Comparison of ENCODE assay signal across 1 cellular context in genomic region chr22:20750461-20751184, GRCh38.
A peak's percentile ranks its signal among the peaks of the same experiment; 100 is the strongest.
TF ChIP-seq lines count a peak whose summit lies in the region.

No MANE protein-coding gene starts in this region.

TF ChIP-seq in K562, 482 proteins besides CTCF, POLR2A, EP300 and RAD21 (continued from another document and continues in another):
- TF ChIP-seq CREB3L1 (IDR thresholded peaks at IDR 0.05; ENCODE audit: borderline replicate concordance, low read depth): no peak
- TF ChIP-seq LCOR (CRISPR knock-in tag; IDR thresholded peaks at IDR 0.05): no peak
- no peak for TF ChIP-seq NFRKB (IDR thresholded peaks at IDR 0.05; ENCODE audit: low read depth)
- no peak for TF ChIP-seq NBN (IDR thresholded peaks at IDR 0.05; ENCODE audit: low read depth)
- TF ChIP-seq NR4A1 (CRISPR knock-in tag; IDR thresholded peaks at IDR 0.05): peak; percentile 57; the same call in 1 of the 2 replicates
- TF ChIP-seq NR4A1 (tag; IDR thresholded peaks at IDR 0.05): no peak
- peak; percentile 94 for TF ChIP-seq ZNF609 (CRISPR knock-in tag; IDR thresholded peaks at IDR 0.05; ENCODE audit: borderline replicate concordance)
- no peak for TF ChIP-seq DIDO1 (tag; IDR thresholded peaks at IDR 0.05; ENCODE audit: low read depth)
- no peak for TF ChIP-seq RBM22 (IDR thresholded peaks at IDR 0.05; ENCODE audit: low read depth, low read length, poor library complexity, severe bottlenecking)
- no peak for TF ChIP-seq SP1 (CRISPR knock-in tag; IDR thresholded peaks at IDR 0.05)
- no peak for TF ChIP-seq NCOA4 (IDR thresholded peaks at IDR 0.05; ENCODE audit: partially characterized antibody)
- no peak for TF ChIP-seq CXXC5 (CRISPR knock-in tag; IDR thresholded peaks at IDR 0.05)
- no peak for TF ChIP-seq CBX3 (IDR thresholded peaks at IDR 0.05; ENCODE audit: borderline replicate concordance in 1 of 2, low read length in 2 of 2)
- TF ChIP-seq SMAD4 (CRISPR knock-in tag; conservative IDR thresholded peaks at IDR 0.05): no peak
- TF ChIP-seq HMGN3 (IDR thresholded peaks at IDR 0.05; ENCODE audit: borderline replicate concordance, extremely low read depth, insufficient read length, low read depth, low read length): peak; percentile 2
- TF ChIP-seq KLF16 (IDR thresholded peaks at IDR 0.05): no peak
- no peak for TF ChIP-seq E4F1 (CRISPR knock-in tag; IDR thresholded peaks at IDR 0.05; ENCODE audit: borderline replicate concordance)
- TF ChIP-seq, protein P1, sequence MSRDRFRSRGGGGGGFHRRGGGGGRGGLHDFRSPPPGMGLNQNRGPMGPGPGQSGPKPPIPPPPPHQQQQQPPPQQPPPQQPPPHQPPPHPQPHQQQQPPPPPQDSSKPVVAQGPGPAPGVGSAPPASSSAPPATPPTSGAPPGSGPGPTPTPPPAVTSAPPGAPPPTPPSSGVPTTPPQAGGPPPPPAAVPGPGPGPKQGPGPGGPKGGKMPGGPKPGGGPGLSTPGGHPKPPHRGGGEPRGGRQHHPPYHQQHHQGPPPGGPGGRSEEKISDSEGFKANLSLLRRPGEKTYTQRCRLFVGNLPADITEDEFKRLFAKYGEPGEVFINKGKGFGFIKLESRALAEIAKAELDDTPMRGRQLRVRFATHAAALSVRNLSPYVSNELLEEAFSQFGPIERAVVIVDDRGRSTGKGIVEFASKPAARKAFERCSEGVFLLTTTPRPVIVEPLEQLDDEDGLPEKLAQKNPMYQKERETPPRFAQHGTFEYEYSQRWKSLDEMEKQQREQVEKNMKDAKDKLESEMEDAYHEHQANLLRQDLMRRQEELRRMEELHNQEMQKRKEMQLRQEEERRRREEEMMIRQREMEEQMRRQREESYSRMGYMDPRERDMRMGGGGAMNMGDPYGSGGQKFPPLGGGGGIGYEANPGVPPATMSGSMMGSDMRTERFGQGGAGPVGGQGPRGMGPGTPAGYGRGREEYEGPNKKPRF (IDR thresholded peaks at IDR 0.05; ENCODE audit: low read depth, low read length): no peak
- TF ChIP-seq MYBL2 (IDR thresholded peaks at IDR 0.05; ENCODE audit: low read depth): no peak
- TF ChIP-seq MYBL2 (CRISPR knock-in tag; IDR thresholded peaks at IDR 0.05; ENCODE audit: borderline replicate concordance): no peak
- no peak for TF ChIP-seq ZNF175 (CRISPR knock-in tag; IDR thresholded peaks at IDR 0.05; ENCODE audit: low read depth)
- TF ChIP-seq PML (IDR thresholded peaks at IDR 0.05; ENCODE audit: low read length): no peak
- no peak for TF ChIP-seq ELK3 (CRISPR knock-in tag; IDR thresholded peaks at IDR 0.05)
- TF ChIP-seq RBM34 (IDR thresholded peaks at IDR 0.05; ENCODE audit: borderline replicate concordance, insufficient read depth, low read length): no peak
- TF ChIP-seq, protein P2, sequence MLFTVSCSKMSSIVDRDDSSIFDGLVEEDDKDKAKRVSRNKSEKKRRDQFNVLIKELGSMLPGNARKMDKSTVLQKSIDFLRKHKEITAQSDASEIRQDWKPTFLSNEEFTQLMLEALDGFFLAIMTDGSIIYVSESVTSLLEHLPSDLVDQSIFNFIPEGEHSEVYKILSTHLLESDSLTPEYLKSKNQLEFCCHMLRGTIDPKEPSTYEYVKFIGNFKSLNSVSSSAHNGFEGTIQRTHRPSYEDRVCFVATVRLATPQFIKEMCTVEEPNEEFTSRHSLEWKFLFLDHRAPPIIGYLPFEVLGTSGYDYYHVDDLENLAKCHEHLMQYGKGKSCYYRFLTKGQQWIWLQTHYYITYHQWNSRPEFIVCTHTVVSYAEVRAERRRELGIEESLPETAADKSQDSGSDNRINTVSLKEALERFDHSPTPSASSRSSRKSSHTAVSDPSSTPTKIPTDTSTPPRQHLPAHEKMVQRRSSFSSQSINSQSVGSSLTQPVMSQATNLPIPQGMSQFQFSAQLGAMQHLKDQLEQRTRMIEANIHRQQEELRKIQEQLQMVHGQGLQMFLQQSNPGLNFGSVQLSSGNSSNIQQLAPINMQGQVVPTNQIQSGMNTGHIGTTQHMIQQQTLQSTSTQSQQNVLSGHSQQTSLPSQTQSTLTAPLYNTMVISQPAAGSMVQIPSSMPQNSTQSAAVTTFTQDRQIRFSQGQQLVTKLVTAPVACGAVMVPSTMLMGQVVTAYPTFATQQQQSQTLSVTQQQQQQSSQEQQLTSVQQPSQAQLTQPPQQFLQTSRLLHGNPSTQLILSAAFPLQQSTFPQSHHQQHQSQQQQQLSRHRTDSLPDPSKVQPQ (CRISPR knock-in tag; IDR thresholded peaks at IDR 0.05; ENCODE audit: borderline replicate concordance): no peak
- TF ChIP-seq PKNOX1 (IDR thresholded peaks at IDR 0.05): peak; percentile 60
- TF ChIP-seq CREM (IDR thresholded peaks at IDR 0.05; ENCODE audit: low read depth): no peak
- no peak for TF ChIP-seq ZNF263 (CRISPR knock-in tag; IDR thresholded peaks at IDR 0.05; ENCODE audit: borderline replicate concordance)
- no peak for TF ChIP-seq FOXK1 (CRISPR knock-in tag; IDR thresholded peaks at IDR 0.05; ENCODE audit: borderline replicate concordance)
- no peak for TF ChIP-seq FOXA1 (IDR thresholded peaks at IDR 0.05; ENCODE audit: borderline replicate concordance)
- TF ChIP-seq, protein P3, sequence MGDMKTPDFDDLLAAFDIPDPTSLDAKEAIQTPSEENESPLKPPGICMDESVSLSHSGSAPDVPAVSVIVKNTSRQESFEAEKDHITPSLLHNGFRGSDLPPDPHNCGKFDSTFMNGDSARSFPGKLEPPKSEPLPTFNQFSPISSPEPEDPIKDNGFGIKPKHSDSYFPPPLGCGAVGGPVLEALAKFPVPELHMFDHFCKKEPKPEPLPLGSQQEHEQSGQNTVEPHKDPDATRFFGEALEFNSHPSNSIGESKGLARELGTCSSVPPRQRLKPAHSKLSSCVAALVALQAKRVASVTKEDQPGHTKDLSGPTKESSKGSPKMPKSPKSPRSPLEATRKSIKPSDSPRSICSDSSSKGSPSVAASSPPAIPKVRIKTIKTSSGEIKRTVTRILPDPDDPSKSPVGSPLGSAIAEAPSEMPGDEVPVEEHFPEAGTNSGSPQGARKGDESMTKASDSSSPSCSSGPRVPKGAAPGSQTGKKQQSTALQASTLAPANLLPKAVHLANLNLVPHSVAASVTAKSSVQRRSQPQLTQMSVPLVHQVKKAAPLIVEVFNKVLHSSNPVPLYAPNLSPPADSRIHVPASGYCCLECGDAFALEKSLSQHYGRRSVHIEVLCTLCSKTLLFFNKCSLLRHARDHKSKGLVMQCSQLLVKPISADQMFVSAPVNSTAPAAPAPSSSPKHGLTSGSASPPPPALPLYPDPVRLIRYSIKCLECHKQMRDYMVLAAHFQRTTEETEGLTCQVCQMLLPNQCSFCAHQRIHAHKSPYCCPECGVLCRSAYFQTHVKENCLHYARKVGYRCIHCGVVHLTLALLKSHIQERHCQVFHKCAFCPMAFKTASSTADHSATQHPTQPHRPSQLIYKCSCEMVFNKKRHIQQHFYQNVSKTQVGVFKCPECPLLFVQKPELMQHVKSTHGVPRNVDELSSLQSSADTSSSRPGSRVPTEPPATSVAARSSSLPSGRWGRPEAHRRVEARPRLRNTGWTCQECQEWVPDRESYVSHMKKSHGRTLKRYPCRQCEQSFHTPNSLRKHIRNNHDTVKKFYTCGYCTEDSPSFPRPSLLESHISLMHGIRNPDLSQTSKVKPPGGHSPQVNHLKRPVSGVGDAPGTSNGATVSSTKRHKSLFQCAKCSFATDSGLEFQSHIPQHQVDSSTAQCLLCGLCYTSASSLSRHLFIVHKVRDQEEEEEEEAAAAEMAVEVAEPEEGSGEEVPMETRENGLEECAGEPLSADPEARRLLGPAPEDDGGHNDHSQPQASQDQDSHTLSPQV (IDR thresholded peaks at IDR 0.05): no peak
- TF ChIP-seq TEAD4 (IDR thresholded peaks at IDR 0.05; ENCODE audit: low read length): no peak
- peak; percentile 76; the same call in 1 of the 2 replicates for TF ChIP-seq TEAD4 (CRISPR knock-in tag; IDR thresholded peaks at IDR 0.05; ENCODE audit: borderline replicate concordance)
- peak; percentile 12; the same call in 1 of the 2 replicates for TF ChIP-seq SMC3 (conservative IDR thresholded peaks at IDR 0.05; ENCODE audit: insufficient read depth, low read depth, low read length)
- TF ChIP-seq HNRNPLL (IDR thresholded peaks at IDR 0.05; ENCODE audit: low read depth, low read length, poor library complexity, severe bottlenecking): no peak
- no peak for TF ChIP-seq KAT7 (CRISPR knock-in tag; IDR thresholded peaks at IDR 0.05; ENCODE audit: borderline replicate concordance)
- TF ChIP-seq PTBP1 (IDR thresholded peaks at IDR 0.05; ENCODE audit: low read depth, low read length): no peak
- TF ChIP-seq, protein P4, sequence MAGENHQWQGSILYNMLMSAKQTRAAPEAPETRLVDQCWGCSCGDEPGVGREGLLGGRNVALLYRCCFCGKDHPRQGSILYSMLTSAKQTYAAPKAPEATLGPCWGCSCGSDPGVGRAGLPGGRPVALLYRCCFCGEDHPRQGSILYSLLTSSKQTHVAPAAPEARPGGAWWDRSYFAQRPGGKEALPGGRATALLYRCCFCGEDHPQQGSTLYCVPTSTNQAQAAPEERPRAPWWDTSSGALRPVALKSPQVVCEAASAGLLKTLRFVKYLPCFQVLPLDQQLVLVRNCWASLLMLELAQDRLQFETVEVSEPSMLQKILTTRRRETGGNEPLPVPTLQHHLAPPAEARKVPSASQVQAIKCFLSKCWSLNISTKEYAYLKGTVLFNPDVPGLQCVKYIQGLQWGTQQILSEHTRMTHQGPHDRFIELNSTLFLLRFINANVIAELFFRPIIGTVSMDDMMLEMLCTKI (IDR thresholded peaks at IDR 0.05; ENCODE audit: partially characterized antibody): no peak
- 0 out of 4 replicates have a peak, but pooled peaks of 1 of the 2 experiments have one; percentile 35 for TF ChIP-seq RCOR1 (IDR thresholded peaks at IDR 0.05; ENCODE audit: borderline replicate concordance in 1 of 2, low read depth in 2 of 2, low read length in 2 of 2)
- no peak for TF ChIP-seq ZNF57 (CRISPR knock-in tag; IDR thresholded peaks at IDR 0.05)
